Comparison of ENCODE assay signal across 8 cellular contexts in genomic region chr3:142027713-142028112, GRCh38.
DNase-seq lines count a peak whose midpoint lies in the region; ATAC-seq, FAIRE-seq and TF ChIP-seq lines count a peak whose summit lies in the region.

No MANE protein-coding gene starts in this region.

- H3K36me3 Mint-ChIP-seq in T-helper 17 cell (ENCODE audit: low read depth), result no peaks in the 10 kb centered on the region

- peak overlapping the region; percentile 68 for H3K4me3 Mint-ChIP-seq in T-helper 17 cell

- no peaks in the 10 kb centered on the region for H3K27me3 Mint-ChIP-seq in T-helper 17 cell

- no peak for TF ChIP-seq CTCF in esophagus muscularis mucosa (IDR thresholded peaks at IDR 0.05)

- 0% methylated on average over 1 of the region's 2 CpGs for WGBS in HUES64
- WGBS in esophagus muscularis mucosa, result 0% methylated on average over 2 of the region's 2 CpGs

- H3K27me3 ChIP-seq in HUES64 (ENCODE audit: insufficient read depth, low read length) (no peaks in the 10 kb centered on the region), esophagus muscularis mucosa (no peaks in the 10 kb centered on the region), neuron (ENCODE audit: insufficient read depth, low read length) (no peaks in the 10 kb centered on the region)

- ATAC-seq in T-helper 17 cell, result peak; percentile 68

- FAIRE-seq in GM19239 (lab: Jason Lieb, UNC), result peak; percentile 56

- H3K9ac ChIP-seq in HUES64 (ENCODE audit: low read depth, low read length), result peak overlapping the region; percentile 80

- intact Hi-C loops in esophagus muscularis mucosa (cut with DNase I), result no loop called here

- H3K36me3 ChIP-seq in HUES64 (ENCODE audit: insufficient read depth, low read length) (peaks cover 7% of the 10 kb centered on the region; the same call in 1 of the 2 replicates), esophagus muscularis mucosa (no peaks in the 10 kb centered on the region), neuron (ENCODE audit: insufficient read depth, low read length) (peaks cover 12% of the 10 kb centered on the region)

- H3K27ac Mint-ChIP-seq in T-helper 17 cell, result no peak overlapping the region

- H3K4me1 Mint-ChIP-seq in T-helper 17 cell, result peaks cover 13% of the 10 kb centered on the region

- peak; percentile 28 for DNase-seq in COLO829 (ENCODE audit: low spot score)
- DNase-seq in GM19239 (ENCODE audit: insufficient read length, low spot score), result no peak
- no peak for DNase-seq in T-helper 17 cell
- DNase-seq in esophagus muscularis mucosa (ENCODE audit: extremely low spot score), result no peak
- no peak for DNase-seq in NCI-H1930 (lab: John Stamatoyannopoulos, UW)
- DNase-seq in dedifferentiated amniotic fluid mesenchymal stem cell (ENCODE audit: extremely low spot score), result no peak

- H2AFZ ChIP-seq in neuron (ENCODE audit: low read depth, low read length), result no peak overlapping the region

- TF ChIP-seq POLR2A in esophagus muscularis mucosa (IDR thresholded peaks at IDR 0.05; ENCODE audit: low read depth), result no peak

- peaks cover 21% of the 10 kb centered on the region for H3K4me1 ChIP-seq in HUES64 (ENCODE audit: insufficient read depth, low read length)
- peaks cover 8 to 38% (median 25%) of the 10 kb centered on the region in 4 donors for H3K4me1 ChIP-seq in esophagus muscularis mucosa
- H3K4me1 ChIP-seq in neuron (ENCODE audit: insufficient read depth, low read length), result peaks cover 28% of the 10 kb centered on the region

- no peak for TF ChIP-seq EP300 in esophagus muscularis mucosa (IDR thresholded peaks at IDR 0.05)

- H3K4me3 ChIP-seq in HUES64 (ENCODE audit: low read length) (peak overlapping the region; percentile 74), esophagus muscularis mucosa (peak overlapping the region; percentile 38 to 59 (median 54)), neuron (ENCODE audit: low read length) (peak overlapping the region; percentile 78)

- H3K9me3 ChIP-seq in HUES64 (ENCODE audit: insufficient read depth, low read depth, low read length), result no peaks in the 10 kb centered on the region
- H3K9me3 ChIP-seq in T-helper 17 cell (ENCODE audit: control insufficient read depth, low read length, poor library complexity, severe bottlenecking), result no peaks in the 10 kb centered on the region
- H3K9me3 ChIP-seq in esophagus muscularis mucosa, result no peaks in the 10 kb centered on the region
- H3K9me3 ChIP-seq in neuron (ENCODE audit: low read length), result peaks cover 2% of the 10 kb centered on the region

- H3K27ac ChIP-seq in HUES64 (ENCODE audit: low read depth, low read length), result peak overlapping the region; percentile 88; the same call in 1 of the 2 replicates
- peak overlapping the region in 3 of 4 donors; percentile 9 to 50 (median 25) for H3K27ac ChIP-seq in esophagus muscularis mucosa (replicated peaks in 1 of 4)
